In genomic region chr7:151448261-151449252, GRCh38 we compare ENCODE assay signal across 1 cellular context.
TF ChIP-seq lines count a peak whose summit lies in the region.

No MANE protein-coding gene starts in this region.

TF ChIP-seq in H1, 55 proteins besides CTCF, POLR2A, EP300 and RAD21 (continued from another document):
- TF ChIP-seq GABPA (IDR thresholded peaks at IDR 0.05; ENCODE audit: borderline replicate concordance, insufficient read depth, low read length) (peak; percentile 24; the same call in 1 of the 2 replicates), HDAC2 (IDR thresholded peaks at IDR 0.05; ENCODE audit: borderline replicate concordance in 1 of 2, low read depth in 2 of 2, low read length in 2 of 2) (0 out of 4 replicates have a peak, but pooled peaks have one; percentile 29 to 34), ASH2L (IDR thresholded peaks at IDR 0.05; ENCODE audit: low read length) (peak; percentile 59), TAF7 (optimal IDR thresholded peaks at IDR 0.05; ENCODE audit: borderline replicate concordance, low read depth, low read length) (peak; percentile 19), SAP30 (IDR thresholded peaks at IDR 0.05; ENCODE audit: insufficient read depth, insufficient replicate concordance, low read length) (no peak), PHF8 (conservative IDR thresholded peaks at IDR 0.05; ENCODE audit: low read depth, low read length) (0 out of 2 replicates have a peak, but pooled peaks have one; percentile 27), YY1 (IDR thresholded peaks at IDR 0.05; ENCODE audit: low read depth, low read length) (peak; percentile 5; the same call in 1 of the 2 replicates), KDM4A (IDR thresholded peaks at IDR 0.05; ENCODE audit: low read depth, low read length, severe bottlenecking) (peak; percentile 88), RXRA (IDR thresholded peaks at IDR 0.05; ENCODE audit: insufficient read depth, low read depth, low read length) (no peak), TAF1 (IDR thresholded peaks at IDR 0.05; ENCODE audit: low read depth, low read length) (0 out of 2 replicates have a peak, but pooled peaks have one; percentile 14), CTBP2 (IDR thresholded peaks at IDR 0.05; ENCODE audit: borderline replicate concordance, insufficient read depth, insufficient read length, low read length) (no peak), SP1 (IDR thresholded peaks at IDR 0.05; ENCODE audit: low read depth, low read length) (no peak), E2F6 (IDR thresholded peaks at IDR 0.05) (peak; percentile 71; the same call in 1 of the 2 replicates)
